ENCODE assay signal across 26 cellular contexts in genomic region chr4:6283282-6283681, GRCh38.
"Had no signal": no experiment of that assay in that cellular context is flagged by ENCODE, and none has a peak within 500 bp of the region (broad histone marks: within the 10 kb centered on the region; RNA-seq: fewer than 3 reads in every experiment).

No MANE protein-coding gene starts in this region.

- H3K27me3 ChIP-seq: breast epithelium had no signal

- H3K9me3 ChIP-seq: breast epithelium had no signal

- ATAC-seq: activated CD8-positive, alpha-beta T cell treated with anti-CD3 and anti-CD28 coated beads for 36 hours; activated T-cell treated with anti-CD3 and anti-CD28 coated beads, Interleukin-2, amount 50 U/mL, for 72 hours; Panc1; Right ventricle myocardium inferior; T-cell had no signal

- H3K4me1 ChIP-seq: breast epithelium had no signal

- H3K4me2 ChIP-seq: KMS-11 had no signal

- H3K27ac ChIP-seq: breast epithelium, KMS-11, SK-N-MC had no signal

- DNase-seq: activated B cell treated with CpG ODN at 0.5 μM for 24 hours; activated CD4-positive, alpha-beta T cell treated with anti-CD3 and anti-CD28 coated beads, Interleukin-2, amount 50 U/mL, for 1 hour; activated CD8-positive, alpha-beta memory T cell treated with anti-CD3 and anti-CD28 coated beads, Interleukin-2, amount 50 U/mL, for 4 hours; activated CD8-positive, alpha-beta T cell treated with anti-CD3 and anti-CD28 coated beads for 36 hours; activated naive CD4-positive, alpha-beta T cell; activated T-cell treated with anti-CD3 and anti-CD28 coated beads, Interleukin-2, amount 50 U/mL, for 72 hours; aorta; MV-4-11; NCI-H1092 treated with DMSO at 0.1 percent for 48 hours; NCI-H1436; NCI-H1694 treated with DMSO at 0.1 percent for 48 hours; NCI-H2029 treated with DMSO at 0.1 percent for 48 hours; NCI-H345; NCI-H510A; NCI-H69; NK-92 treated with Interleukin-12 subunit alpha and Interleukin-12 subunit beta, amount 100 ng/mL, for 24 hours; OCI-M1; RPMI8226; T-cell; T-helper 2 cell; T1000 had no signal

- H3K4me3 ChIP-seq: breast epithelium, SK-N-MC had no signal

- H3K36me3 ChIP-seq: breast epithelium had no signal
